ENCODE assay signal across 10 cellular contexts in genomic region chr1:149846600-149847466, GRCh38. TPM values are rescaled to one million over a fixed set of nuclear protein-coding genes. Genes with fewer than 3 reads are reported as not detected.
A peak's percentile ranks its signal among the peaks of the same experiment; 100 is the strongest.
DNase-seq lines count a peak whose midpoint lies in the region; ATAC-seq and TF ChIP-seq lines count a peak whose summit lies in the region.
"Had no signal": no experiment of that assay in that cellular context is flagged by ENCODE, and none has a peak within 500 bp of the region (broad histone marks: within the 10 kb centered on the region; RNA-seq: fewer than 3 reads in every experiment).

No MANE protein-coding gene starts in this region.

- H3K4me1 ChIP-seq in DND-41 (ENCODE audit: insufficient read depth, low read length) (peaks cover 61% of the 10 kb centered on the region), smooth muscle cell (ENCODE audit: low read depth) (peaks cover 51% of the 10 kb centered on the region)

- peaks cover 8% of the 10 kb centered on the region for H3F3A ChIP-seq in smooth muscle cell (ENCODE audit: low read depth)

- H3K79me2 ChIP-seq in DND-41 (ENCODE audit: insufficient read depth, low read length) (peaks cover 68% of the 10 kb centered on the region), smooth muscle cell (ENCODE audit: low read depth) (peaks cover 68% of the 10 kb centered on the region)

- peaks cover 33 to 45% (median 43%) of the 10 kb centered on the region in 3 donors for H3K4me1 Mint-ChIP-seq in IgD-negative memory B cell
- peaks cover 66% of the 10 kb centered on the region for H3K4me1 Mint-ChIP-seq in activated T-helper 1 cell treated with anti-CD3 and anti-CD28 coated beads, Interleukin-12 subunit alpha, Interleukin-12 subunit beta, Interleukin-2, Interleukin-4 antibody, amounts not matched to agents 30 ng/mL and 10 ng/mL and 1 ng/mL, durations not matched to agents 14 hours and 24 hours and 36 hours (ENCODE audit: low read depth)
- H3K4me1 Mint-ChIP-seq in natural killer cell treated with Interleukin-12 subunit alpha and Interleukin-12 subunit beta and Interleukin-15 and Interleukin-18, amount 100 ng/mL, for 72 hours (ENCODE audit: low read depth in 2 of 2) = peaks cover 47 to 51% of the 10 kb centered on the region in 2 donors

- H3K36me3 Mint-ChIP-seq in IgD-negative memory B cell = peaks cover 5% of the 10 kb centered on the region
- peaks cover 31% of the 10 kb centered on the region for H3K36me3 Mint-ChIP-seq in activated T-helper 1 cell treated with anti-CD3 and anti-CD28 coated beads, Interleukin-12 subunit alpha, Interleukin-12 subunit beta, Interleukin-2, Interleukin-4 antibody, amounts not matched to agents 30 ng/mL and 10 ng/mL and 1 ng/mL, durations not matched to agents 14 hours and 24 hours and 36 hours (ENCODE audit: low read depth)
- peaks cover 22% of the 10 kb centered on the region for H3K36me3 Mint-ChIP-seq in natural killer cell treated with Interleukin-12 subunit alpha and Interleukin-12 subunit beta and Interleukin-15 and Interleukin-18, amount 100 ng/mL, for 72 hours

- intact Hi-C loops in activated T-helper 1 cell treated with anti-CD3 and anti-CD28 coated beads, Interleukin-12 subunit alpha, Interleukin-12 subunit beta, Interleukin-2, Interleukin-4 antibody, amounts not matched to agents 30 ng/mL and 10 ng/mL and 1 ng/mL, durations not matched to agents 14 hours and 24 hours and 36 hours (cut with micrococcal nuclease) = no loop called here

- H3K27me3 Mint-ChIP-seq in IgD-negative memory B cell = no peaks in the 10 kb centered on the region
- H3K27me3 Mint-ChIP-seq in activated T-helper 1 cell treated with anti-CD3 and anti-CD28 coated beads, Interleukin-12 subunit alpha, Interleukin-12 subunit beta, Interleukin-2, Interleukin-4 antibody, amounts not matched to agents 30 ng/mL and 10 ng/mL and 1 ng/mL, durations not matched to agents 14 hours and 24 hours and 36 hours (ENCODE audit: insufficient read depth) = no peaks in the 10 kb centered on the region
- no peaks in the 10 kb centered on the region for H3K27me3 Mint-ChIP-seq in natural killer cell treated with Interleukin-12 subunit alpha and Interleukin-12 subunit beta and Interleukin-15 and Interleukin-18, amount 100 ng/mL, for 72 hours
- H3K27me3 Mint-ChIP-seq: stimulated activated naive B cell treated with anti-CD40 and anti-IgM and Interleukin-4, amounts not matched to agents 10 μg/mL and 1 μg/mL and 100 μg/mL, for 72 hours had no signal

- H3K27me3 ChIP-seq in DND-41 (ENCODE audit: insufficient read depth, low read length, poor library complexity) (no peaks in the 10 kb centered on the region), smooth muscle cell (ENCODE audit: low read depth) (no peaks in the 10 kb centered on the region)

- H3K9ac ChIP-seq in DND-41 (ENCODE audit: low read depth, low read length) (0 out of 2 replicates have a peak overlapping the region, but pooled peaks have one; percentile 13), smooth muscle cell (ENCODE audit: low read depth) (no peak overlapping the region)

- H3K4me3 ChIP-seq in DND-41 (ENCODE audit: low read depth in 1 of 2, low read length in 2 of 2) (no peak overlapping the region), smooth muscle cell (no peak overlapping the region)

- H3K27ac Mint-ChIP-seq in IgD-negative memory B cell = peak overlapping the region in 1 of 3 donors; percentile 5
- H3K27ac Mint-ChIP-seq in activated T-helper 1 cell treated with anti-CD3 and anti-CD28 coated beads, Interleukin-12 subunit alpha, Interleukin-12 subunit beta, Interleukin-2, Interleukin-4 antibody, amounts not matched to agents 30 ng/mL and 10 ng/mL and 1 ng/mL, durations not matched to agents 14 hours and 24 hours and 36 hours = peak overlapping the region; percentile 83
- peak overlapping the region; percentile 47 to 78 for H3K27ac Mint-ChIP-seq in natural killer cell treated with Interleukin-12 subunit alpha and Interleukin-12 subunit beta and Interleukin-15 and Interleukin-18, amount 100 ng/mL, for 72 hours

- peaks cover 20% of the 10 kb centered on the region for H3K36me3 ChIP-seq in DND-41 (ENCODE audit: insufficient read depth, low read length)
- H3K36me3 ChIP-seq in smooth muscle cell (ENCODE audit: low read depth) = no peaks in the 10 kb centered on the region

- no peaks in the 10 kb centered on the region for H3K9me3 Mint-ChIP-seq in IgD-negative memory B cell
- no peaks in the 10 kb centered on the region for H3K9me3 Mint-ChIP-seq in activated T-helper 1 cell treated with anti-CD3 and anti-CD28 coated beads, Interleukin-12 subunit alpha, Interleukin-12 subunit beta, Interleukin-2, Interleukin-4 antibody, amounts not matched to agents 30 ng/mL and 10 ng/mL and 1 ng/mL, durations not matched to agents 14 hours and 24 hours and 36 hours
- H3K9me3 Mint-ChIP-seq in natural killer cell treated with Interleukin-12 subunit alpha and Interleukin-12 subunit beta and Interleukin-15 and Interleukin-18, amount 100 ng/mL, for 72 hours = no peaks in the 10 kb centered on the region

- H3K27ac ChIP-seq in DND-41 (ENCODE audit: low read length) = no peak overlapping the region
- H3K27ac ChIP-seq in smooth muscle cell (ENCODE audit: low read depth) = no peak overlapping the region

- H3K9me3 ChIP-seq in DND-41 (ENCODE audit: insufficient read depth, low read length, severe bottlenecking) (no peaks in the 10 kb centered on the region), smooth muscle cell (replicated peaks; ENCODE audit: low read depth) (no peaks in the 10 kb centered on the region)

- TF ChIP-seq CTCF in DND-41 (IDR thresholded peaks at IDR 0.05; ENCODE audit: borderline replicate concordance, extremely low read depth, low read length, poor library complexity, severe bottlenecking) (no peak), smooth muscle cell (IDR thresholded peaks at IDR 0.05; ENCODE audit: borderline replicate concordance, insufficient read depth, poor library complexity, severe bottlenecking) (no peak)

- peak overlapping the region; percentile 62 for H3K4me2 ChIP-seq in DND-41 (ENCODE audit: insufficient read depth, low read length)
- H3K4me2 ChIP-seq in smooth muscle cell = no peak overlapping the region

- ATAC-seq in DND-41 (ENCODE audit: insufficient read depth, low read depth) (no peak), GM19455 (IDR thresholded peaks at IDR 0.05; ENCODE audit: unreplicated experiment) (no peak), HG02884 (IDR thresholded peaks at IDR 0.05; ENCODE audit: unreplicated experiment) (no peak)
- ATAC-seq in natural killer cell treated with Interleukin-12 subunit alpha and Interleukin-12 subunit beta and Interleukin-15 and Interleukin-18, amount 100 ng/mL, for 72 hours = no peak
- ATAC-seq: stimulated activated naive B cell treated with anti-CD40 and anti-IgM and Interleukin-4, amounts not matched to agents 10 μg/mL and 1 μg/mL and 100 μg/mL, for 72 hours had no signal

- H4K20me1 ChIP-seq in DND-41 (ENCODE audit: insufficient read depth, low read length) (peaks cover 27% of the 10 kb centered on the region; the same call in 1 of the 2 replicates), smooth muscle cell (ENCODE audit: low read depth) (peaks cover 65% of the 10 kb centered on the region)

- H3K4me3 Mint-ChIP-seq in IgD-negative memory B cell = peak overlapping the region in 3 of 4 donors; percentile 54 to 91 (median 81)
- H3K4me3 Mint-ChIP-seq in activated T-helper 1 cell treated with anti-CD3 and anti-CD28 coated beads, Interleukin-12 subunit alpha, Interleukin-12 subunit beta, Interleukin-2, Interleukin-4 antibody, amounts not matched to agents 30 ng/mL and 10 ng/mL and 1 ng/mL, durations not matched to agents 14 hours and 24 hours and 36 hours = peak overlapping the region; percentile 65
- H3K4me3 Mint-ChIP-seq in natural killer cell treated with Interleukin-12 subunit alpha and Interleukin-12 subunit beta and Interleukin-15 and Interleukin-18, amount 100 ng/mL, for 72 hours = peak overlapping the region; percentile 15

- DNase-seq in DND-41 (no peak), smooth muscle cell (lab: John Stamatoyannopoulos, UW; ENCODE audit: unreplicated experiment) (no peak)
- DNase-seq in activated T-helper 1 cell treated with anti-CD3 and anti-CD28 coated beads, Interleukin-12 subunit alpha, Interleukin-12 subunit beta, Interleukin-2, Interleukin-4 antibody, amounts not matched to agents 30 ng/mL and 10 ng/mL and 1 ng/mL, durations not matched to agents 14 hours and 24 hours and 36 hours (ENCODE audit: low spot score) = no peak
- DNase-seq in natural killer cell treated with Interleukin-12 subunit alpha and Interleukin-12 subunit beta and Interleukin-15 and Interleukin-18, amount 100 ng/mL, for 72 hours (ENCODE audit: low spot score) = no peak
- DNase-seq: NCI-H1417 treated with DMSO at 0.1 percent for 48 hours; stimulated activated CD4-positive, alpha-beta T cell treated with anti-CD3 and anti-CD28 coated beads, Interleukin-12 subunit alpha, Interleukin-12 subunit beta, amount 100 ng/mL, for 4 hours; stimulated activated naive B cell treated with anti-CD40 and anti-IgM and Interleukin-4, amounts not matched to agents 10 μg/mL and 1 μg/mL and 100 μg/mL, for 72 hours had no signal

- H2AFZ ChIP-seq in DND-41 (ENCODE audit: low read depth, low read length) (no peak overlapping the region), smooth muscle cell (ENCODE audit: low read depth) (no peak overlapping the region)

- 93% methylated on average over 3 of the region's 3 CpGs for WGBS in smooth muscle cell (ENCODE audit: low lambda C conversion rate)

RNA-seq across cellular contexts. Expression of gene BOLA1, which starts 52.5 kb away (rescaled TPM):
- polyA plus RNA-seq in IgD-negative memory B cell (29.1 TPM), smooth muscle cell (25.7 and 27.4 TPM in 2 replicates)
- 23.9 and 24.3 TPM in 2 replicates for total RNA-seq in activated T-helper 1 cell treated with anti-CD3 and anti-CD28 coated beads, Interleukin-12 subunit alpha, Interleukin-12 subunit beta, Interleukin-2, Interleukin-4 antibody, amounts not matched to agents 30 ng/mL and 10 ng/mL and 1 ng/mL, durations not matched to agents 14 hours and 24 hours and 36 hours
- total RNA-seq in natural killer cell treated with Interleukin-12 subunit alpha and Interleukin-12 subunit beta and Interleukin-15 and Interleukin-18, amount 100 ng/mL, for 72 hours = 10 to 100 TPM; 13.9 to 16.2 TPM
- 14.3 and 21.3 TPM in 2 replicates for total RNA-seq in smooth muscle cell

Comparison
In these comparisons a context has a peak if more than half of its experiments do, and no peak if none do; other contexts are left out.
1. H3K4me3 Mint-ChIP-seq: peak in every context shown above with its lines; median percentile 81 in IgD-negative memory B cell; 65 in activated T-helper 1 cell treated with anti-CD3 and anti-CD28 coated beads, Interleukin-12 subunit alpha, Interleukin-12 subunit beta, Interleukin-2, Interleukin-4 antibody, amounts not matched to agents 30 ng/mL and 10 ng/mL and 1 ng/mL, durations not matched to agents 14 hours and 24 hours and 36 hours; 15 in natural killer cell treated with Interleukin-12 subunit alpha and Interleukin-12 subunit beta and Interleukin-15 and Interleukin-18, amount 100 ng/mL, for 72 hours.